29 cellular contexts compared by ENCODE assay signal in the genomic region with DNA sequence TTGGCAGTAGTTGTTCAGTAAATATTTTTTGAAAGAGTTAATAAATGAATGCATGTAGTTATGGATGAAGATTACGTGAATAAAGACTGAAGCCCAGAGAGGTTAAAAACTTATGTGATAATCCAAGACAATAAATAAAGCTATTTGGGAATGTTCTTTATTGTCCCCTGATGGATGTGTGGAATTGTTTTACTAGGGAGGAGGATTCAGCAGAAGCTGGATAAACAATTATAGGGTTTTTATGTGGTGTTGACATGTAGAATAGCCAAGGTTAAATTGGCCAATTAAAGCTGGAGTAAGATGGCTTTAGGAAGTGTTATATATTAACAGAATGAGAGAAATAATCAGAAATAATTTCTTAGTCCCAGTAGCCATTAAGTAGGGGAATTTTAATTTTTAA.
"Had no signal": no experiment of that assay in that cellular context is flagged by ENCODE, and none has a peak within 500 bp of the region (broad histone marks: within the 10 kb centered on the region; RNA-seq: fewer than 3 reads in every experiment).

No MANE protein-coding gene starts in this region.

- H3K9me3 Mint-ChIP-seq: activated CD4-positive, alpha-beta memory T cell treated with anti-CD3 and anti-CD28 coated beads for 36 hours; activated CD4-positive, alpha-beta T cell treated with anti-CD3 and anti-CD28 coated beads, Interleukin-2, amount 10 ng/mL, durations not matched to agents 24 days and 14 days; activated T-cell treated with anti-CD3 and anti-CD28 coated beads, Interleukin-2, amount 50 U/mL, for 24 hours; activated T-cell treated with anti-CD3 and anti-CD28 coated beads, Interleukin-2, amount 50 U/mL, for 72 hours; activated T-helper 17 cell treated with anti-CD3 and anti-CD28 coated beads, Interleukin-2, amount 50 U/mL, for 72 hours; central memory CD8-positive, alpha-beta T cell; endodermal cell had no signal

- H3K27ac Mint-ChIP-seq: activated CD4-positive, alpha-beta memory T cell treated with anti-CD3 and anti-CD28 coated beads for 36 hours; activated CD4-positive, alpha-beta T cell treated with anti-CD3 and anti-CD28 coated beads for 36 hours; activated CD4-positive, alpha-beta T cell treated with anti-CD3 and anti-CD28 coated beads, Interleukin-2, amount 10 ng/mL, durations not matched to agents 24 days and 14 days; activated CD8-positive, alpha-beta T cell treated with anti-CD3 and anti-CD28 coated beads, Interleukin-2, amount 10 ng/mL, durations not matched to agents 7 days and 5 days; activated naive CD8-positive, alpha-beta T cell; activated T-cell treated with anti-CD3 and anti-CD28 coated beads, Interleukin-2, amount 50 U/mL, for 24 hours; activated T-cell treated with anti-CD3 and anti-CD28 coated beads, Interleukin-2, amount 50 U/mL, for 72 hours; activated T-helper 17 cell treated with anti-CD3 and anti-CD28 coated beads, Interleukin-2, amount 50 U/mL, for 72 hours; endodermal cell had no signal

- H3K4me3 Mint-ChIP-seq: activated CD4-positive, alpha-beta memory T cell treated with anti-CD3 and anti-CD28 coated beads for 36 hours; activated CD4-positive, alpha-beta T cell treated with anti-CD3 and anti-CD28 coated beads for 36 hours; activated CD4-positive, alpha-beta T cell treated with anti-CD3 and anti-CD28 coated beads, Interleukin-2, amount 10 ng/mL, durations not matched to agents 24 days and 14 days; activated CD8-positive, alpha-beta T cell treated with anti-CD3 and anti-CD28 coated beads, Interleukin-2, amount 10 ng/mL, durations not matched to agents 7 days and 5 days; activated naive CD8-positive, alpha-beta T cell; activated T-cell treated with anti-CD3 and anti-CD28 coated beads, Interleukin-2, amount 50 U/mL, for 24 hours; activated T-cell treated with anti-CD3 and anti-CD28 coated beads, Interleukin-2, amount 50 U/mL, for 72 hours; activated T-helper 17 cell treated with anti-CD3 and anti-CD28 coated beads, Interleukin-2, amount 50 U/mL, for 72 hours; central memory CD8-positive, alpha-beta T cell; endodermal cell had no signal

- FAIRE-seq: astrocyte, bronchial epithelial cell, frontal cortex had no signal

- DNase-seq: activated CD4-positive, alpha-beta memory T cell treated with anti-CD3 and anti-CD28 coated beads for 36 hours; activated CD4-positive, alpha-beta T cell treated with anti-CD3 and anti-CD28 coated beads for 36 hours; activated CD4-positive, alpha-beta T cell treated with anti-CD3 and anti-CD28 coated beads, Interleukin-2, amount 10 ng/mL, durations not matched to agents 24 days and 14 days; activated CD4-positive, CD25-positive, alpha-beta regulatory T cell; activated CD4-positive, CD25-positive, alpha-beta regulatory T cell treated with anti-CD3 and anti-CD28 coated beads, Interleukin-2, amount 50 U/mL, for 72 hours; activated CD8-positive, alpha-beta memory T cell treated with anti-CD3 and anti-CD28 coated beads, Interleukin-2, amount 50 U/mL, for 48 hours; activated CD8-positive, alpha-beta T cell treated with anti-CD3 and anti-CD28 coated beads, Interleukin-2, amount 10 ng/mL, durations not matched to agents 7 days and 5 days; activated effector memory CD4-positive, alpha-beta T cell treated with Interleukin-2 at 50 U/mL for 16 hours; activated gamma-delta T cell treated with Interleukin-2 at 50 U/mL for 16 hours; activated naive CD4-positive, alpha-beta T cell treated with anti-CD3 and anti-CD28 coated beads, Interleukin-2, amount 50 U/mL, for 16 hours; activated naive CD4-positive, alpha-beta T cell treated with Interleukin-2 at 50 U/mL for 16 hours; activated T-cell treated with anti-CD3 and anti-CD28 coated beads for 4 hours; activated T-cell treated with anti-CD3 and anti-CD28 coated beads, Interleukin-2, amount 50 U/mL, for 24 hours; activated T-cell treated with anti-CD3 and anti-CD28 coated beads, Interleukin-2, amount 50 U/mL, for 72 hours; amniotic stem cell; anterior cingulate cortex; brain microvascular endothelial cell; effector CD8-positive, alpha-beta T cell; endodermal cell; foreskin fibroblast; head of caudate nucleus; T1000 had no signal

- ATAC-seq: activated CD4-positive, alpha-beta T cell treated with anti-CD3 and anti-CD28 coated beads for 36 hours; activated CD8-positive, alpha-beta T cell treated with anti-CD3 and anti-CD28 coated beads, Interleukin-2, amount 10 ng/mL, durations not matched to agents 7 days and 5 days; activated T-cell treated with anti-CD3 and anti-CD28 coated beads, Interleukin-2, amount 50 U/mL, for 72 hours; activated T-helper 17 cell treated with anti-CD3 and anti-CD28 coated beads, Interleukin-2, amount 50 U/mL, for 72 hours; esophagus mucosa had no signal

- H3K4me1 Mint-ChIP-seq: activated CD4-positive, alpha-beta T cell treated with anti-CD3 and anti-CD28 coated beads for 36 hours; activated CD4-positive, alpha-beta T cell treated with anti-CD3 and anti-CD28 coated beads, Interleukin-2, amount 10 ng/mL, durations not matched to agents 24 days and 14 days; activated T-helper 17 cell treated with anti-CD3 and anti-CD28 coated beads, Interleukin-2, amount 50 U/mL, for 72 hours had no signal

- H3K36me3 Mint-ChIP-seq: activated CD4-positive, alpha-beta memory T cell treated with anti-CD3 and anti-CD28 coated beads for 36 hours had no signal

- H3K27me3 Mint-ChIP-seq: activated CD4-positive, alpha-beta memory T cell treated with anti-CD3 and anti-CD28 coated beads for 36 hours; activated CD4-positive, alpha-beta T cell treated with anti-CD3 and anti-CD28 coated beads for 36 hours; activated CD4-positive, alpha-beta T cell treated with anti-CD3 and anti-CD28 coated beads, Interleukin-2, amount 10 ng/mL, durations not matched to agents 24 days and 14 days; activated naive CD8-positive, alpha-beta T cell; activated T-cell treated with anti-CD3 and anti-CD28 coated beads, Interleukin-2, amount 50 U/mL, for 24 hours; activated T-helper 17 cell treated with anti-CD3 and anti-CD28 coated beads, Interleukin-2, amount 50 U/mL, for 72 hours; central memory CD8-positive, alpha-beta T cell had no signal

- H3K27ac ChIP-seq: brain microvascular endothelial cell had no signal
